Comparison of ENCODE assay signal across 18 cellular contexts in the genomic region with DNA sequence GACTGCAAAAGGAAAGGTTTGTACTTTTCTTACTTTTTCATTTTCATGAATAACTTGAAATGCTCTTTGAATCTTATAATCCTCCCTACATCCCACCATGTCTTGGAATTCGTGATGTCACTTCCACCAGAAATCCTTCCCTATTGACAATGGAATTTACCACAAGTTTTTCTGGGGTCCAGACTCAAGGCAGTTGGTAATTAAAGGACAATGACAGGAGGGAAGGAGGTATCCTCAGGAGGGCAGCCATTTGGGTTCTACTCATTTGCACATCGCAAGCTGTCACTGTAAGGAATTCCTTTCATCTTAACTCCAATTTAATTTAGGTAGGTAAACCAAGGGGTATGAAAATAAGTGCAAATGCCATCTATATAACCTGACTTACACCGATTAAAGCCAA. TPM values are rescaled to one million over a fixed set of nuclear protein-coding genes. Genes with fewer than 3 reads are reported as not detected.
A peak's percentile ranks its signal among the peaks of the same experiment; 100 is the strongest.
DNase-seq lines count a peak whose midpoint lies in the region; ATAC-seq and TF ChIP-seq lines count a peak whose summit lies in the region.
"Had no signal": no experiment of that assay in that cellular context is flagged by ENCODE, and none has a peak within 500 bp of the region (broad histone marks: within the 10 kb centered on the region; RNA-seq: fewer than 3 reads in every experiment).

No MANE protein-coding gene starts in this region.

- intact Hi-C loops in heart left ventricle (cut with DNase I), result no loop called here
- intact Hi-C loops in Right ventricle myocardium inferior (cut with DNase I), result no loop called here
- intact Hi-C loops in uterus (cut with DNase I; ENCODE audit: low total_unique reads), result no loop called here

- H3K36me3 ChIP-seq in heart left ventricle (no peaks in the 10 kb centered on the region), uterus (no peaks in the 10 kb centered on the region)
- H3K36me3 ChIP-seq: tibial nerve had no signal

- no peaks in the 10 kb centered on the region for H3K27me3 ChIP-seq in heart left ventricle
- H3K27me3 ChIP-seq in uterus, result no peaks in the 10 kb centered on the region
- H3K27me3 ChIP-seq: SJCRH30, tibial nerve had no signal

- TF ChIP-seq CTCF in heart left ventricle (IDR thresholded peaks at IDR 0.05) (no peak), endothelial cell (IDR thresholded peaks at IDR 0.05; ENCODE audit: unreplicated experiment) (no peak), mesothelial cell of epicardium (IDR thresholded peaks at IDR 0.05; ENCODE audit: unreplicated experiment) (no peak), uterus (IDR thresholded peaks at IDR 0.05) (no peak), RWPE1 (conservative IDR thresholded peaks at IDR 0.05; ENCODE audit: low read depth) (no peak)

- no peaks in the 10 kb centered on the region for H3K9me3 Mint-ChIP-seq in endothelial cell (ENCODE audit: unreplicated experiment)
- no peaks in the 10 kb centered on the region for H3K9me3 Mint-ChIP-seq in mesothelial cell of epicardium
- H3K9me3 Mint-ChIP-seq: activated T-cell treated with anti-CD3 and anti-CD28 coated beads, Interleukin-2, amount 50 U/mL, for 72 hours; CD4-positive, alpha-beta T cell; natural killer cell had no signal

- peaks cover 0 to 51% (median 39%) of the 10 kb centered on the region in 12 donors for H3K4me1 ChIP-seq in heart left ventricle
- H3K4me1 ChIP-seq in uterus, result peaks cover 0 to 5% of the 10 kb centered on the region in 2 donors
- H3K4me1 ChIP-seq: SJCRH30 had no signal

- peak overlapping the region; percentile 91 for H3K27ac Mint-ChIP-seq in endothelial cell (ENCODE audit: unreplicated experiment)
- peak overlapping the region; percentile 95 for H3K27ac Mint-ChIP-seq in mesothelial cell of epicardium
- H3K27ac Mint-ChIP-seq: activated T-cell treated with anti-CD3 and anti-CD28 coated beads, Interleukin-2, amount 50 U/mL, for 72 hours; CD4-positive, alpha-beta T cell; natural killer cell had no signal

- no peak overlapping the region for H3K4me3 Mint-ChIP-seq in endothelial cell (ENCODE audit: unreplicated experiment)
- no peak overlapping the region for H3K4me3 Mint-ChIP-seq in mesothelial cell of epicardium
- H3K4me3 Mint-ChIP-seq: activated T-cell treated with anti-CD3 and anti-CD28 coated beads, Interleukin-2, amount 50 U/mL, for 72 hours; CD4-positive, alpha-beta T cell; natural killer cell had no signal

- H3K36me3 Mint-ChIP-seq in endothelial cell (ENCODE audit: low read depth, unreplicated experiment) (no peaks in the 10 kb centered on the region), mesothelial cell of epicardium (no peaks in the 10 kb centered on the region)
- H3K36me3 Mint-ChIP-seq: natural killer cell had no signal

- POLR2A ChIA-PET in RWPE1 (lab: Yijun Ruan, JAX; ENCODE audit: low non-redundant PET), result no interaction called here

- no peaks in the 10 kb centered on the region for H3K9me3 ChIP-seq in heart left ventricle
- no peaks in the 10 kb centered on the region for H3K9me3 ChIP-seq in uterus
- H3K9me3 ChIP-seq: SJCRH30, tibial nerve had no signal

- H3K27me3 Mint-ChIP-seq in endothelial cell (ENCODE audit: unreplicated experiment) (no peaks in the 10 kb centered on the region), mesothelial cell of epicardium (ENCODE audit: low read depth) (no peaks in the 10 kb centered on the region)
- H3K27me3 Mint-ChIP-seq: CD4-positive, alpha-beta T cell had no signal

- H3K4me1 Mint-ChIP-seq in endothelial cell (ENCODE audit: unreplicated experiment) (peaks cover 38% of the 10 kb centered on the region), mesothelial cell of epicardium (peaks cover 38% of the 10 kb centered on the region)
- H3K4me1 Mint-ChIP-seq: natural killer cell had no signal

- CTCF ChIA-PET in RWPE1 (lab: Yijun Ruan, JAX), result no interaction called here

- H3K27ac ChIP-seq in heart left ventricle, result peak overlapping the region in 11 of 12 donors; percentile 19 to 83 (median 62)
- peak overlapping the region; percentile 73 to 74 for H3K27ac ChIP-seq in uterus
- no peak overlapping the region for H3K27ac ChIP-seq in RWPE1
- H3K27ac ChIP-seq: SJCRH30 had no signal

- H3K4me3 ChIP-seq in heart left ventricle (peak overlapping the region in 6 of 12 donors; percentile 4 to 32 (median 20)), uterus (peak overlapping the region in 1 of 2 donors; percentile 28)
- H3K4me3 ChIP-seq: SJCRH30, tibial nerve had no signal

- 57 to 70% (median 64%) methylated on average over 3 of the region's 3 CpGs for WGBS in heart left ventricle, 4 donors

- DNase-seq in heart left ventricle, result no peak
- DNase-seq in Right ventricle myocardium inferior (ENCODE audit: missing footprints), result no peak
- no peak for DNase-seq in endothelial cell (ENCODE audit: low spot score)
- no peak for DNase-seq in mesothelial cell of epicardium (ENCODE audit: low spot score in 2 of 2, unreplicated experiment in 2 of 2)
- no peak for DNase-seq in uterus
- DNase-seq in RWPE1 (ENCODE audit: low spot score), result no peak
- DNase-seq: activated CD4-positive, alpha-beta T cell treated with anti-CD3 and anti-CD28 coated beads, Interleukin-2, amount 50 U/mL, for 48 hours; activated T-cell treated with anti-CD3 and anti-CD28 coated beads, Interleukin-2, amount 50 U/mL, for 72 hours; CD4-positive, alpha-beta T cell; DMS79 treated with DMSO at 0.1 percent for 48 hours; GOT3; natural killer cell; NCI-H1930; SJCRH30 had no signal

- TF ChIP-seq POLR2A in heart left ventricle (IDR thresholded peaks at IDR 0.05), result no peak
- no peak for TF ChIP-seq POLR2A in uterus (IDR thresholded peaks at IDR 0.05)

- ATAC-seq in heart left ventricle (no peak), Right ventricle myocardium inferior (no peak), HG03571 (IDR thresholded peaks at IDR 0.05; ENCODE audit: unreplicated experiment) (no peak), GM21381 (IDR thresholded peaks at IDR 0.05; ENCODE audit: unreplicated experiment) (no peak)
- ATAC-seq: activated T-cell treated with anti-CD3 and anti-CD28 coated beads, Interleukin-2, amount 50 U/mL, for 72 hours; HepG2; natural killer cell had no signal

RNA-seq across cellular contexts. Expression of gene LRRC17, which starts 21.9 kb away (rescaled TPM):
- total RNA-seq in heart left ventricle (10 to 100 TPM in 1 of 9 donors, 1 to 10 TPM in 6, under 1 TPM in 2; 0.72 to 10.8 (median 4.1) TPM), Right ventricle myocardium inferior (2.1 TPM), endothelial cell (ENCODE audit: unreplicated experiment) (0.92 TPM), mesothelial cell of epicardium (42.0 to 45.5 TPM (median 43.1 TPM) in 3 replicates), uterus (100 to 1,000 TPM in 1 of 4 donors, 1 to 10 TPM in 2, under 1 TPM in 1; 0.29 to 180 (median 4.9) TPM)
- 1 to 10 TPM; 1.4 to 2.8 TPM for polyA plus RNA-seq in heart left ventricle
